8 cellular contexts compared by ENCODE assay signal in the genomic region with DNA sequence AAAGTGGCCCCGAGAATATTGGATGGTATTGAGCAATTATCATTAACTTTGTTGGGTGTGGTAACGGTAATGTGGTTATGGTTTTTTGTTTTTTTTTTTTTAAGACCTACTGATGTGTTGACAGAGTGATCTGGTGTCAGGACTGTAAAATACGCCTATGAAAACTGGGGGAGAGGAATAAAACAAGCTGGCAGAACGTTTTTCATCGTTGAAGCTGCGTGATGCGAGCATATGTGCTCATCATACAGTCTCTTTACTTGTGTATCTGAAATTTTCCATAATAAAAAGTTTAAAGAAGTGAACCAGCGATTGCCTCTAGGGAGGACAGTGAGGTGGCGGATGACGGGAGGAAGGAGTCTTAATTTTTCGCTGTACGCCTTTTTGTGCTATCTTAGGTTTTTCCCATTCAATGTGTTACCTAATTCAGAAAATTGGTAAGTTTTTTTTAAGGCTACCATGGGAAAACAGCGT. TPM values are rescaled to one million over a fixed set of nuclear protein-coding genes. Genes with fewer than 3 reads are reported as not detected.
DNase-seq lines count a peak whose midpoint lies in the region; ATAC-seq lines count a peak whose summit lies in the region.

No MANE protein-coding gene starts in this region.

- peak overlapping the region; percentile 95 for H3K14ac ChIP-seq in trophoblast cell (ENCODE audit: low read length)

- peak overlapping the region; percentile 74 for H3K9ac ChIP-seq in trophoblast cell (ENCODE audit: low read length)

- H4K12ac ChIP-seq in trophoblast cell (ENCODE audit: low read depth, low read length), result peak overlapping the region; percentile 79

- no peaks in the 10 kb centered on the region for H3K36me3 ChIP-seq in esophagus (ENCODE audit: control insufficient read depth in 2 of 2, insufficient read depth in 2 of 2, low read length in 1 of 2)
- H3K36me3 ChIP-seq in trophoblast cell (ENCODE audit: control insufficient read depth in 1 of 2, insufficient read depth in 2 of 2, low read length in 2 of 2), result peaks cover 0 to 2% of the 10 kb centered on the region in 2 experiments

- no peaks in the 10 kb centered on the region for H3K27me3 ChIP-seq in esophagus (ENCODE audit: control insufficient read depth in 1 of 2, insufficient read depth in 2 of 2, low read length in 2 of 2)
- H3K27me3 ChIP-seq in trophoblast cell (ENCODE audit: insufficient read depth, low read length), result no peaks in the 10 kb centered on the region

- peak overlapping the region; percentile 19 for H3K4ac ChIP-seq in trophoblast cell (ENCODE audit: low read depth, low read length)

- peaks cover 14% of the 10 kb centered on the region for H3K79me1 ChIP-seq in trophoblast cell (ENCODE audit: low read length)

- ATAC-seq in GM18498 (IDR thresholded peaks at IDR 0.05; ENCODE audit: unreplicated experiment), result no peak

- peak; percentile 33 for DNase-seq in NCI-H82 (lab: John Stamatoyannopoulos, UW)
- no peak for DNase-seq in NCI-H82 treated with DMSO at 0.1 percent for 48 hours (lab: John Stamatoyannopoulos, UW; ENCODE audit: unreplicated experiment)
- DNase-seq in RPMI8226, result peak; percentile 3
- peak in 1 of 2 donors; percentile 7 for DNase-seq in trophoblast cell
- no peak for DNase-seq in CD1c-positive myeloid dendritic cell (ENCODE audit: extremely low spot score)
- DNase-seq in cerebellum (ENCODE audit: low spot score), result no peak

- H3K18ac ChIP-seq in trophoblast cell (ENCODE audit: low read length), result peak overlapping the region; percentile 90

- H2AFZ ChIP-seq in trophoblast cell (ENCODE audit: insufficient read depth, low read length, poor library complexity), result peak overlapping the region; percentile 58

- H3K4me2 ChIP-seq in trophoblast cell (ENCODE audit: low read length), result peak overlapping the region; percentile 89

- no peak overlapping the region for H2BK5ac ChIP-seq in trophoblast cell (ENCODE audit: low read depth, low read length, poor library complexity)

- H3K4me3 ChIP-seq in esophagus (ENCODE audit: low read depth in 1 of 2, low read length in 2 of 2), result peak overlapping the region; percentile 94 to 100
- H3K4me3 ChIP-seq in trophoblast cell (ENCODE audit: low read depth, low read length), result peak overlapping the region; percentile 92

- H3K79me2 ChIP-seq in trophoblast cell (ENCODE audit: control insufficient read depth, insufficient read depth, low read length, poor library complexity), result peaks cover 15% of the 10 kb centered on the region

- no peak overlapping the region for H2AK5ac ChIP-seq in trophoblast cell (ENCODE audit: low read length)

- no peak overlapping the region for H3K23ac ChIP-seq in trophoblast cell (ENCODE audit: low read length)

- H4K91ac ChIP-seq in trophoblast cell (ENCODE audit: low read depth, low read length), result peak overlapping the region; percentile 82

- H2BK12ac ChIP-seq in trophoblast cell (ENCODE audit: low read length), result no peak overlapping the region

- H3K4me1 ChIP-seq in esophagus (ENCODE audit: control insufficient read depth in 2 of 2, insufficient read depth in 2 of 2, low read length in 1 of 2) (peaks cover 0 to 4% of the 10 kb centered on the region in 2 donors), trophoblast cell (ENCODE audit: control insufficient read depth in 1 of 2, insufficient read depth in 2 of 2, low read length in 2 of 2) (peaks cover 0 to 2% of the 10 kb centered on the region in 2 experiments)

- H4K8ac ChIP-seq in trophoblast cell (ENCODE audit: low read depth, low read length), result peak overlapping the region; percentile 96

- peak overlapping the region; percentile 59 to 82 for H3K27ac ChIP-seq in esophagus (ENCODE audit: low read depth in 2 of 2, low read length in 1 of 2)
- no peak overlapping the region for H3K27ac ChIP-seq in trophoblast cell (ENCODE audit: low read depth, low read length)

- H3K9me3 ChIP-seq in esophagus (ENCODE audit: control insufficient read depth in 2 of 2, insufficient read depth in 1 of 2, low read depth in 1 of 2, low read length in 1 of 2) (no peaks in the 10 kb centered on the region), trophoblast cell (ENCODE audit: insufficient read depth, low read depth, low read length) (no peaks in the 10 kb centered on the region)

- H2BK120ac ChIP-seq in trophoblast cell (ENCODE audit: insufficient read depth, low read length, poor library complexity), result peak overlapping the region; percentile 6

- WGBS in esophagus, 2 donors, result 12 to 13% methylated on average over 13 of the region's 13 CpGs
- WGBS in trophoblast cell (ENCODE audit: extremely low coverage, insufficient coverage, insufficient read length), result no CpG with 5 or more reads among the region's 13 CpGs

RNA-seq across cellular contexts. Expression of gene WAPL, which starts 0.8 kb away (rescaled TPM):
- 10 to 100 TPM in 1 of 2 donors, 1 to 10 TPM in 1; 9.9 to 13.5 TPM for polyA plus RNA-seq in esophagus
- polyA plus RNA-seq in trophoblast cell (2013), result 32.1 and 32.8 TPM in 2 replicates
- total RNA-seq in cerebellum, result 57.0 TPM

Comparison
In these comparisons a context has a peak if more than half of its experiments do, and no peak if none do; other contexts are left out.
1. DNase-seq: peak in NCI-H82 (single experiment) and RPMI8226 (single experiment); none in NCI-H82 treated with DMSO at 0.1 percent for 48 hours (single experiment), CD1c-positive myeloid dendritic cell (single experiment) and cerebellum (single experiment).